Comparison of ENCODE assay signal across 17 cellular contexts in genomic region chr13:50115695-50116094, GRCh38.
"Had no signal": no experiment of that assay in that cellular context is flagged by ENCODE, and none has a peak within 500 bp of the region (broad histone marks: within the 10 kb centered on the region; RNA-seq: fewer than 3 reads in every experiment).

No MANE protein-coding gene starts in this region.

- H3K27me3 ChIP-seq: hepatocyte, stomach, thyroid gland, uterus had no signal

- H2AFZ ChIP-seq: hepatocyte had no signal

- H3K4me1 ChIP-seq: uterus had no signal

- DNase-seq: effector CD4-positive, alpha-beta T cell; foreskin melanocyte; head of caudate nucleus; left colon; mesendoderm; naive thymus-derived CD4-positive, alpha-beta T cell; nephron progenitor cell; psoas muscle; stimulated activated CD4-positive, alpha-beta T cell treated with anti-CD3 and anti-CD28 coated beads, Interleukin-2, amount 100 ng/mL, for 24 hours; stimulated activated CD4-positive, alpha-beta T cell treated with anti-CD3 and anti-CD28 coated beads, Interleukin-4, amount 100 ng/mL, for 4 hours; stimulated activated naive CD4-positive, alpha-beta T cell; stomach; thyroid gland; uterus had no signal

- H3K4me3 ChIP-seq: coronary artery, hepatocyte, psoas muscle, skin epidermis, stomach, thyroid gland, uterus had no signal

- H3K27ac ChIP-seq: coronary artery, hepatocyte, psoas muscle, stomach, thyroid gland had no signal

- H3K36me3 ChIP-seq: stomach, thyroid gland, uterus had no signal

- H3K4me2 ChIP-seq: hepatocyte had no signal

- H3K9me3 ChIP-seq: psoas muscle, stomach, thyroid gland, uterus had no signal
